Comparison of ENCODE assay signal across 16 cellular contexts in genomic region chr10:66940950-66941349, GRCh38. TPM values are rescaled to one million over a fixed set of nuclear protein-coding genes. Genes with fewer than 3 reads are reported as not detected.
DNase-seq lines count a peak whose midpoint lies in the region; ATAC-seq and TF ChIP-seq lines count a peak whose summit lies in the region.
"Had no signal": no experiment of that assay in that cellular context is flagged by ENCODE, and none has a peak within 500 bp of the region (broad histone marks: within the 10 kb centered on the region; RNA-seq: fewer than 3 reads in every experiment).

No MANE protein-coding gene starts in this region.

- H3K27ac ChIP-seq in SJCRH30 = peak overlapping the region; percentile 39
- H3K27ac ChIP-seq: BLaER1 had no signal

- H3K4me1 Mint-ChIP-seq in neural crest cell = peaks cover 21% of the 10 kb centered on the region
- H3K4me1 Mint-ChIP-seq: CD8-positive, alpha-beta memory T cell had no signal

- DNase-seq in SJCRH30 (no peak), globus pallidus (ENCODE audit: low spot score) (peak; percentile 79), neural crest cell (ENCODE audit: low read depth, low spot score) (no peak), erythroblast (lab: John Stamatoyannopoulos, UW) (no peak), cerebellar cortex (ENCODE audit: low spot score) (no peak), RPMI8226 (no peak)
- DNase-seq: CD8-positive, alpha-beta memory T cell; KBM-7; NCI-H1092 treated with DMSO at 0.1 percent for 48 hours; NCI-H187 had no signal

- H3K9me3 ChIP-seq in SJCRH30 (replicated peaks) = no peaks in the 10 kb centered on the region
- H3K9me3 ChIP-seq: BLaER1 had no signal

- TF ChIP-seq CTCF in neural crest cell (conservative IDR thresholded peaks at IDR 0.05) = no peak

- H3K36me3 Mint-ChIP-seq in neural crest cell (ENCODE audit: low read depth) = peaks cover 4% of the 10 kb centered on the region
- H3K36me3 Mint-ChIP-seq: CD8-positive, alpha-beta memory T cell had no signal

- no peaks in the 10 kb centered on the region for H3K27me3 ChIP-seq in SJCRH30
- H3K27me3 ChIP-seq: BLaER1 had no signal

- H3K4me3 Mint-ChIP-seq in neural crest cell = no peak overlapping the region
- H3K4me3 Mint-ChIP-seq: CD8-positive, alpha-beta memory T cell had no signal

- H3K9me3 Mint-ChIP-seq in neural crest cell = peaks cover 6% of the 10 kb centered on the region

- peaks cover 8% of the 10 kb centered on the region for H3K4me1 ChIP-seq in SJCRH30
- H3K4me1 ChIP-seq: BLaER1 had no signal

- no peak overlapping the region for H3K4me3 ChIP-seq in SJCRH30
- H3K4me3 ChIP-seq: BLaER1 had no signal

- H3K27me3 Mint-ChIP-seq in neural crest cell (ENCODE audit: low read depth) = no peaks in the 10 kb centered on the region

- no peak for TF ChIP-seq POLR2A in erythroblast (IDR thresholded peaks at IDR 0.05; ENCODE audit: low read length)

- H3K36me3 ChIP-seq in SJCRH30 = no peaks in the 10 kb centered on the region
- H3K36me3 ChIP-seq: BLaER1 had no signal

- peak overlapping the region; percentile 29 for H3K27ac Mint-ChIP-seq in neural crest cell (ENCODE audit: unreplicated experiment)
- H3K27ac Mint-ChIP-seq: CD8-positive, alpha-beta memory T cell had no signal

- no peak for ATAC-seq in HG02588 (IDR thresholded peaks at IDR 0.05; ENCODE audit: unreplicated experiment)

RNA-seq across cellular contexts. Expression of gene LRRTM3, which starts 15.1 kb away (rescaled TPM):
- total RNA-seq in SJCRH30 (2014; rRNA removed; shearing (Covaris generic)) = 0.05 and 0.10 TPM in 2 replicates
- total RNA-seq in neural crest cell = 2.3 and 2.8 TPM in 2 replicates
- total RNA-seq: CD8-positive, alpha-beta memory T cell; H4; MCF 10A; NCI-H460; RPMI7951 had no signal
